In the genomic region with DNA sequence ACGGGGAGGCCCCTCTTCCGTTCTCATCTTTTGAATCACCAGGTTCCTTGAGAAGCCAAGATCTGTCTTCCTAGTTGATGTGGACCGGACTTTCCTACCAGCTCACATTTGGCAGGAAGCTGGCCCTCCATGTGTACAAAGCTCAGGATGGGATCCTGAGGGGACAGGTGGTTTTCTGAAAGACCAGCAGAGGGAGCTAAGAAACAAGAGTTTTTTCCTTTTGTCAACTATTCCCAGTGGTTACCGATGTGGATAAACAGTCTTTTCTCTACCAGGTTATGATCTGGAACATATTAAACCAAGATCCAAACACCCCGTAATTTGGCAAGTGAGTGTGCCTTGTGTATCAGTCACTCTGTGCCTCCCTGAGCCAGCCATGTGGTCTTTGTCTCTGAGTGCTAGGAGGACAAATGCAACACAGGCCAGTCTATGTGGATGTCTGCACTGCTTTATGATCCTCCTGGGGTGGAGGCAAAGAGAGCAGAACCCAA, we compare ENCODE assay signal across 8 cellular contexts. TPM values are rescaled to one million over a fixed set of nuclear protein-coding genes. Genes with fewer than 3 reads are reported as not detected.
DNase-seq lines count a peak whose midpoint lies in the region; ATAC-seq, FAIRE-seq and TF ChIP-seq lines count a peak whose summit lies in the region.

No MANE protein-coding gene starts in this region.

- peak; percentile 87 for FAIRE-seq in GM12892 (lab: Jason Lieb, UNC)

- H3K79me2 ChIP-seq in SU-DHL-6 (ENCODE audit: insufficient read depth, low read length), result no peaks in the 10 kb centered on the region

- H3K18ac ChIP-seq in neuronal stem cell (ENCODE audit: low read length), result no peak overlapping the region

- TF ChIP-seq CTCF in SU-DHL-6 (IDR thresholded peaks at IDR 0.05; ENCODE audit: insufficient read depth, low read length, poor library complexity, severe bottlenecking), result peak; percentile 88

- H3K79me1 ChIP-seq in neuronal stem cell (ENCODE audit: low read depth, low read length), result no peaks in the 10 kb centered on the region

- DNase-seq in GM12892 (ENCODE audit: insufficient read length) (no peak), NCI-H128 (lab: John Stamatoyannopoulos, UW; ENCODE audit: unreplicated experiment) (peak; percentile 38), fibroblast of gingiva (ENCODE audit: low read depth) (peak; percentile 29), neuronal stem cell (ENCODE audit: low spot score) (peak; percentile 38)

- H3K27me3 ChIP-seq in BLaER1 (no peaks in the 10 kb centered on the region), SU-DHL-6 (ENCODE audit: low read length) (no peaks in the 10 kb centered on the region), neuronal stem cell (ENCODE audit: control insufficient read depth in 3 of 3, insufficient read depth in 3 of 3, low read depth in 1 of 3, low read length in 3 of 3) (no peaks in the 10 kb centered on the region)

- H3K4me1 ChIP-seq in BLaER1 (peaks cover 35% of the 10 kb centered on the region), neuronal stem cell (ENCODE audit: control insufficient read depth in 2 of 2, insufficient read depth in 1 of 2, low read depth in 1 of 2, low read length in 2 of 2) (peaks cover 0 to 2% of the 10 kb centered on the region in 2 donors)

- H2BK15ac ChIP-seq in neuronal stem cell (ENCODE audit: low read length), result no peak overlapping the region

- no peak overlapping the region for H2BK5ac ChIP-seq in neuronal stem cell (ENCODE audit: low read length)

- no peak overlapping the region for H3K4ac ChIP-seq in neuronal stem cell (ENCODE audit: low read length)

- H3K4me2 ChIP-seq in BLaER1 (peak overlapping the region; percentile 41), SU-DHL-6 (ENCODE audit: low read depth, low read length, poor library complexity, severe bottlenecking) (peak overlapping the region; percentile 13), neuronal stem cell (ENCODE audit: insufficient read depth, low read length, poor library complexity, severe bottlenecking) (no peak overlapping the region)

- no peak overlapping the region for H3K23ac ChIP-seq in neuronal stem cell (ENCODE audit: low read depth, low read length, poor library complexity)

- ATAC-seq in GM18873 (IDR thresholded peaks at IDR 0.05; ENCODE audit: low FRiP score, unreplicated experiment), result no peak
- ATAC-seq in GM19463 (IDR thresholded peaks at IDR 0.05; ENCODE audit: unreplicated experiment), result no peak

- H2BK12ac ChIP-seq in neuronal stem cell (ENCODE audit: low read length), result no peak overlapping the region

- H3K9me3 ChIP-seq in BLaER1 (peaks cover 6% of the 10 kb centered on the region; the same call in 1 of the 2 replicates), SU-DHL-6 (ENCODE audit: insufficient read depth, low read length) (no peaks in the 10 kb centered on the region), neuronal stem cell (replicated peaks in 1 of 2; ENCODE audit: control insufficient read depth in 2 of 2, insufficient read depth in 1 of 2, low read depth in 1 of 2, low read length in 2 of 2) (no peaks in the 10 kb centered on the region)

- no peak overlapping the region for H4K91ac ChIP-seq in neuronal stem cell (ENCODE audit: low read depth, low read length, poor library complexity)

- no CpG with 5 or more reads among the region's 5 CpGs for WGBS in neuronal stem cell (ENCODE audit: extremely low coverage in 2 of 2, insufficient read length in 2 of 2, insufficient replicate concordance in 1 of 2), 2 donors

- H3F3A ChIP-seq in SU-DHL-6 (ENCODE audit: insufficient read depth), result peaks cover 10% of the 10 kb centered on the region; the same call in 1 of the 2 replicates

- no peaks in the 10 kb centered on the region for H3K36me3 ChIP-seq in BLaER1
- H3K36me3 ChIP-seq in SU-DHL-6 (ENCODE audit: low read length), result no peaks in the 10 kb centered on the region
- H3K36me3 ChIP-seq in neuronal stem cell (replicated peaks in 1 of 2; ENCODE audit: control insufficient read depth in 2 of 2, insufficient read depth in 2 of 2, low read length in 2 of 2), result no peaks in the 10 kb centered on the region

- H3K14ac ChIP-seq in neuronal stem cell (ENCODE audit: low read length), result no peak overlapping the region

- no peak for TF ChIP-seq POLR2A in GM12892 (IDR thresholded peaks at IDR 0.05; ENCODE audit: low read depth, low read length)

- H3K9ac ChIP-seq in BLaER1 (no peak overlapping the region), SU-DHL-6 (ENCODE audit: low read length) (no peak overlapping the region), neuronal stem cell (ENCODE audit: low read depth, low read length, poor library complexity) (no peak overlapping the region)

- no peak overlapping the region for H2BK120ac ChIP-seq in neuronal stem cell (ENCODE audit: low read depth, low read length)

- peak overlapping the region; percentile 54 for H2AFZ ChIP-seq in SU-DHL-6 (ENCODE audit: low read depth, low read length, severe bottlenecking)
- H2AFZ ChIP-seq in neuronal stem cell (ENCODE audit: low read length), result peak overlapping the region; percentile 72

- no peak overlapping the region for H2AK5ac ChIP-seq in neuronal stem cell (ENCODE audit: low read depth, low read length)

- H3K4me3 ChIP-seq in BLaER1 (no peak overlapping the region), SU-DHL-6 (ENCODE audit: insufficient read depth, low read length, poor library complexity, severe bottlenecking) (no peak overlapping the region), neuronal stem cell (ENCODE audit: low read length in 2 of 2) (no peak overlapping the region)

- H3K27ac ChIP-seq in BLaER1 (peak overlapping the region; percentile 39), SU-DHL-6 (ENCODE audit: low read depth, low read length) (0 out of 2 replicates have a peak overlapping the region, but pooled peaks have one; percentile 35), neuronal stem cell (replicated peaks; ENCODE audit: low read length) (no peak overlapping the region)

- no peaks in the 10 kb centered on the region for H3K9me2 ChIP-seq in SU-DHL-6 (replicated peaks; ENCODE audit: insufficient read depth, low read length)

- H4K20me1 ChIP-seq in BLaER1, result no peaks in the 10 kb centered on the region
- H4K20me1 ChIP-seq in SU-DHL-6 (ENCODE audit: low read depth, low read length), result no peaks in the 10 kb centered on the region

- H4K8ac ChIP-seq in neuronal stem cell (ENCODE audit: low read depth, low read length), result no peak overlapping the region

RNA-seq across cellular contexts. Expression of gene ARHGAP25, which starts 25.1 kb away (rescaled TPM):
- polyA plus RNA-seq in GM12892 (2012; ENCODE audit: missing spikeins), result 11.1 TPM
- 1.4 TPM for polyA plus RNA-seq in neuronal stem cell (2013, experiment 1 of 2)
- 1.4 TPM for polyA plus RNA-seq in neuronal stem cell (2013, experiment 2 of 2)
